Comparison of ENCODE assay signal across 17 cellular contexts in the genomic region with DNA sequence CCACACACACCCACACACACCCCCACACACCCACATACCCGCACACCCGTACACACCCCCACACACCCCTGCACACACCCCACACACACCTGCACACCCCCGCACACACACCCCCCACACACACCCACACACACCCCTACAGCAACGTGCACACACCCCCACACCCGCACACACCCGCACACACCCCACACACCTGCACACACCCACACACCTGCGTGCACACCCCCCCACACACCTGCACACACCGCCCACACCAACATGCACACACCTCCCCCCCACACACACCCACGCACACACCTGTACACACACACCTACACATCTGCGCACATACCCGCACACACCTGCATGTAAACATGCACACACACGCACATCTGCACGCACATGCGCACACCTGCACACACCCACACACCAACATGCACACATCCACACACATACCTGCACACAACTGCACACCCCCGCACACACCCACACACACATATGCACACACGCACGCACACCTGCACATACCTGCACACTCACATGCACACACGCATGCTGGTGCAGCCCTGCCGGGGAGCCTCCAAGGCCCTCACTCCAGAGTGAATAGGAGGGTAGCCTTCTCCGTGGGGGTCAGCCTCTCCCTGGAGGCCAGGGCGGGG. TPM values are rescaled to one million over a fixed set of nuclear protein-coding genes. Genes with fewer than 3 reads are reported as not detected.
DNase-seq lines count a peak whose midpoint lies in the region; ATAC-seq, FAIRE-seq and TF ChIP-seq lines count a peak whose summit lies in the region.
"Had no signal": no experiment of that assay in that cellular context is flagged by ENCODE, and none has a peak within 500 bp of the region (broad histone marks: within the 10 kb centered on the region; RNA-seq: fewer than 3 reads in every experiment).

No MANE protein-coding gene starts in this region.

- FAIRE-seq in bronchial epithelial cell (lab: Jason Lieb, UNC): peak; percentile 75

- ATAC-seq in GM23338: no peak
- ATAC-seq in HG02610 (IDR thresholded peaks at IDR 0.05; ENCODE audit: unreplicated experiment): no peak

- no peak overlapping the region for H3K4me2 ChIP-seq in GM23338
- H3K4me2 ChIP-seq: BLaER1 had no signal

- TF ChIP-seq CTCF in GM23338 (conservative IDR thresholded peaks at IDR 0.05; ENCODE audit: low read depth in 2 of 2) (no peak), bronchial epithelial cell (IDR thresholded peaks at IDR 0.05; ENCODE audit: insufficient read depth, low read length, severe bottlenecking) (no peak), progenitor cell of endocrine pancreas (IDR thresholded peaks at IDR 0.05; ENCODE audit: unreplicated experiment) (no peak), GM20000 (IDR thresholded peaks at IDR 0.05; ENCODE audit: extremely low read depth, missing control alignments) (no peak)

- H3K27me3 ChIP-seq in GM23338 (ENCODE audit: insufficient read depth) (no peaks in the 10 kb centered on the region), bronchial epithelial cell (ENCODE audit: control insufficient read depth, insufficient read depth, low read length) (no peaks in the 10 kb centered on the region)
- H3K27me3 ChIP-seq: SJSA1 had no signal

- H3K79me2 ChIP-seq in GM23338 (replicated peaks; ENCODE audit: insufficient read depth): no peaks in the 10 kb centered on the region

- H3K36me3 ChIP-seq in GM23338 (ENCODE audit: insufficient read depth) (0 out of 2 replicates have a peak, but pooled peaks cover 4% of the 10 kb centered on the region), bronchial epithelial cell (ENCODE audit: control insufficient read depth, insufficient read depth, low read length) (peaks cover 6% of the 10 kb centered on the region)

- no peak overlapping the region for H3K27ac ChIP-seq in GM23338 (ENCODE audit: low read depth)
- H3K27ac ChIP-seq: BLaER1, SJSA1 had no signal

- peaks cover 44% of the 10 kb centered on the region for H3K36me3 Mint-ChIP-seq in GM23338 (ENCODE audit: low read depth)
- H3K36me3 Mint-ChIP-seq in progenitor cell of endocrine pancreas (ENCODE audit: insufficient read depth): peaks cover 6% of the 10 kb centered on the region

- H3K4me3 Mint-ChIP-seq in GM23338: no peak overlapping the region; the same call in 2 of the 3 replicates
- H3K4me3 Mint-ChIP-seq in progenitor cell of endocrine pancreas (ENCODE audit: low read depth): no peak overlapping the region

- no peak overlapping the region for H2AFZ ChIP-seq in GM23338

- no peaks in the 10 kb centered on the region for H3K4me1 ChIP-seq in GM23338 (ENCODE audit: insufficient read depth)
- H3K4me1 ChIP-seq: HAP-1, SJSA1 had no signal

- H3F3A ChIP-seq in GM23338 (replicated peaks; ENCODE audit: low read depth): peaks cover 5% of the 10 kb centered on the region; the same call in 1 of the 2 replicates

- no peaks in the 10 kb centered on the region for H3K9me2 ChIP-seq in GM23338 (ENCODE audit: insufficient read depth)

- H3K27ac Mint-ChIP-seq in GM23338 (peak overlapping the region; percentile 11; the same call in 1 of the 2 replicates), progenitor cell of endocrine pancreas (peak overlapping the region; percentile 25)

- no peaks in the 10 kb centered on the region; the same call in none of the 2 replicates for H4K20me1 ChIP-seq in GM23338 (replicated peaks; ENCODE audit: insufficient read depth)

- H3K4me1 Mint-ChIP-seq in GM23338: no peaks in the 10 kb centered on the region
- H3K4me1 Mint-ChIP-seq in progenitor cell of endocrine pancreas (ENCODE audit: low read depth): no peaks in the 10 kb centered on the region

- H3K27me3 Mint-ChIP-seq in GM23338 (ENCODE audit: insufficient read depth, low read depth, poor library complexity) (peaks cover 6% of the 10 kb centered on the region), progenitor cell of endocrine pancreas (no peaks in the 10 kb centered on the region)

- H3K4me3 ChIP-seq in GM23338 (no peak overlapping the region), bronchial epithelial cell (ENCODE audit: low read depth, low read length) (no peak overlapping the region)
- H3K4me3 ChIP-seq: BLaER1, HAP-1, SJSA1 had no signal

- DNase-seq in ELF-1 (ENCODE audit: low read depth, low spot score): peak; percentile 1
- no peak for DNase-seq in GM23338 (ENCODE audit: low spot score)
- DNase-seq in bronchial epithelial cell (ENCODE audit: low read depth): no peak
- DNase-seq in progenitor cell of endocrine pancreas (ENCODE audit: low spot score, unreplicated experiment): no peak
- no peak for DNase-seq in activated gamma-delta T cell treated with Interleukin-2 at 50 U/mL for 16 hours
- no peak for DNase-seq in GM20000 (ENCODE audit: low spot score)
- DNase-seq: NCI-H146, NCI-H2081 treated with DMSO at 0.1 percent for 48 hours, NCI-H226, NCI-H526 treated with DMSO at 0.1 percent for 48 hours, RPMI8226 had no signal

- H3K9me3 Mint-ChIP-seq in GM23338 (no peaks in the 10 kb centered on the region), progenitor cell of endocrine pancreas (ENCODE audit: low read depth) (no peaks in the 10 kb centered on the region)

TF ChIP-seq in GM23338, 12 proteins besides CTCF, POLR2A, EP300 and RAD21:
- no peak for TF ChIP-seq EZH2phosphoT487 (IDR thresholded peaks at IDR 0.05; ENCODE audit: unreplicated experiment)
- no peak for TF ChIP-seq POLR2AphosphoS5 (IDR thresholded peaks at IDR 0.05; ENCODE audit: low read depth)
- no peak for TF ChIP-seq ZNF331 (CRISPR knock-in tag; IDR thresholded peaks at IDR 0.05; ENCODE audit: low read depth)
- no peak for TF ChIP-seq ZNF114 (CRISPR knock-in tag; IDR thresholded peaks at IDR 0.05)
- TF ChIP-seq STAT1 (IDR thresholded peaks at IDR 0.05; ENCODE audit: unreplicated experiment): no peak
- no peak for TF ChIP-seq NANOG (IDR thresholded peaks at IDR 0.05; ENCODE audit: borderline replicate concordance)
- no peak for TF ChIP-seq JUNB (IDR thresholded peaks at IDR 0.05; ENCODE audit: unreplicated experiment)

RNA-seq across cellular contexts. Expression of a gene that starts 7.5 kb away (rescaled TPM):
- total RNA-seq in GM23338 (2014; rRNA removed; shearing (Covaris generic)): 40.4 and 46.9 TPM in 2 replicates
- 44.2 and 47.5 TPM in 2 replicates for polyA plus RNA-seq in GM23338 (2016; fragmentation: Nextera tagmentation; extraction: Ambion mirVana)
- total RNA-seq in bronchial epithelial cell (22.6 and 32.1 TPM in 2 replicates), progenitor cell of endocrine pancreas (55.5 and 55.7 TPM in 2 replicates)

RNA-seq across cellular contexts. Expression of a gene that starts 23.9 kb away (rescaled TPM):
- total RNA-seq in GM23338 (2014; rRNA removed; shearing (Covaris generic)): 0.66 and 1.6 TPM in 2 replicates
- polyA plus RNA-seq in GM23338 (2016; fragmentation: Nextera tagmentation; extraction: Ambion mirVana): 0.29 and 0.66 TPM in 2 replicates
- total RNA-seq in bronchial epithelial cell (0.13 TPM in 1 of 2 replicates, not detected in the other), progenitor cell of endocrine pancreas (0.60 and 1.3 TPM in 2 replicates)
- total RNA-seq: HT1080 had no signal
- polyA plus RNA-seq: AG04450 had no signal

RNA-seq across cellular contexts. Expression of a gene that starts 37.8 kb away (rescaled TPM):
- total RNA-seq in GM23338 (2014; rRNA removed; shearing (Covaris generic)): 114 and 127 TPM in 2 replicates
- polyA plus RNA-seq in GM23338 (2016; fragmentation: Nextera tagmentation; extraction: Ambion mirVana): 157 and 172 TPM in 2 replicates
- total RNA-seq in bronchial epithelial cell (33.8 and 38.7 TPM in 2 replicates), progenitor cell of endocrine pancreas (64.1 and 66.2 TPM in 2 replicates)

RNA-seq across cellular contexts. Expression of a gene that starts 37.9 kb away (rescaled TPM):
- total RNA-seq in GM23338 (2014; rRNA removed; shearing (Covaris generic)): 0.78 and 1.7 TPM in 2 replicates
- 0.42 and 0.70 TPM in 2 replicates for polyA plus RNA-seq in GM23338 (2016; fragmentation: Nextera tagmentation; extraction: Ambion mirVana)
- total RNA-seq in bronchial epithelial cell: not detected in 2 replicates
- not detected in 2 replicates for total RNA-seq in progenitor cell of endocrine pancreas
- total RNA-seq: HT1080, SJSA1 had no signal
- polyA plus RNA-seq: AG04450 had no signal

RNA-seq across cellular contexts. Expression of a gene that starts 38.2 kb away (rescaled TPM):
- 40.7 and 41.6 TPM in 2 replicates for total RNA-seq in GM23338 (2014; rRNA removed; shearing (Covaris generic))
- 16.1 and 17.6 TPM in 2 replicates for polyA plus RNA-seq in GM23338 (2016; fragmentation: Nextera tagmentation; extraction: Ambion mirVana)
- total RNA-seq in bronchial epithelial cell (6.1 and 8.4 TPM in 2 replicates), progenitor cell of endocrine pancreas (39.4 and 43.7 TPM in 2 replicates)
